12 cellular contexts compared by ENCODE assay signal in the genomic region with DNA sequence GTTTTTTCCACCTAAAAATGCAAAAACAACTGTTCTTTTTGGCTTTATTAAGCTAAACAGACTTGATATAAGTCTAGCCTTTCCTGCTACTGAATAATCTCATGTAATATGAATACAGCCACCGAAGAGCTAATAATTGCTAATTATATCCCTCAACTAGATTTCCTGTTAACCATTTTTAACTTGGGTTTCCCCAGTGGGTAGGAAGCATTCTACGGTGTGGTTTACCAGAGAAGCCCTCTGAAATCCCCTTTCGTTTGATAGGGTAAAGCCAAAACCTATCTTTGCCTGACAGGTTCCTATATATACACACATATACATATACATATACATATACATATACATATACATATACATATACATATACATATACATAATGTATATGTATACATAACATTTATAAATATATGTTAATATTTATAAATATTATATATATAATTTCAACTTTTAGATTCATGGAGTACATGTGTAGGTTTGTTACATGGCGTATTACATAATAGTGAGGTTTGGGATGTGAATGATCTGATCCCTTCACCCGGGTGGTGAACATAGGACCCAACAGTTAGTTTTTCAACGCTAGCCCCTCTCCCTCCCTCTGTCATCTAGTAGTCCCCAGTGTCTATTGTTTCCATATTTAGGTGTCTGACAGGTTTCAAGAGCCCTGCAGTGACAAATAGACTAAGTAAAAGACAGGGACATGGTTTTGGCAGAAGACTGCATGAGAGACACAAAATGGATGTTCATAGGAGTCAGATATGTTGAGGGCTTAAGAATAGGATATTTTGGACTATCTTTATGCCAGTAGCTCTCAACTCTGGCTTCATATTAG.
DNase-seq lines count a peak whose midpoint lies in the region; ATAC-seq lines count a peak whose summit lies in the region.
"Had no signal": no experiment of that assay in that cellular context is flagged by ENCODE, and none has a peak within 500 bp of the region (broad histone marks: within the 10 kb centered on the region; RNA-seq: fewer than 3 reads in every experiment).

No MANE protein-coding gene starts in this region.

- H3K4me1 Mint-ChIP-seq in activated CD4-positive, alpha-beta T cell treated with anti-CD3 and anti-CD28 coated beads for 36 hours, result peaks cover 35% of the 10 kb centered on the region
- H3K4me1 Mint-ChIP-seq in activated CD4-positive, alpha-beta T cell treated with anti-CD3 and anti-CD28 coated beads, Interleukin-2, amount 10 ng/mL, durations not matched to agents 7 days and 5 days, result peaks cover 35% of the 10 kb centered on the region
- H3K4me1 Mint-ChIP-seq in IgD-negative memory B cell, result peaks cover 17 to 41% (median 39%) of the 10 kb centered on the region in 3 donors
- peaks cover 36 to 46% of the 10 kb centered on the region in 2 donors for H3K4me1 Mint-ChIP-seq in stimulated activated naive B cell treated with anti-CD40 and anti-IgM and Interleukin-4, amounts not matched to agents 10 μg/mL and 1 μg/mL and 100 μg/mL, for 72 hours

- H3K36me3 Mint-ChIP-seq in activated CD4-positive, alpha-beta T cell treated with anti-CD3 and anti-CD28 coated beads for 36 hours (ENCODE audit: low read depth), result no peaks in the 10 kb centered on the region
- H3K36me3 Mint-ChIP-seq in activated CD4-positive, alpha-beta T cell treated with anti-CD3 and anti-CD28 coated beads, Interleukin-2, amount 10 ng/mL, durations not matched to agents 7 days and 5 days (ENCODE audit: low read depth), result peaks cover 2% of the 10 kb centered on the region
- H3K36me3 Mint-ChIP-seq in IgD-negative memory B cell, result no peaks in the 10 kb centered on the region
- peaks cover 7 to 10% of the 10 kb centered on the region in 2 donors for H3K36me3 Mint-ChIP-seq in stimulated activated naive B cell treated with anti-CD40 and anti-IgM and Interleukin-4, amounts not matched to agents 10 μg/mL and 1 μg/mL and 100 μg/mL, for 72 hours

- no peak for DNase-seq in activated CD4-positive, alpha-beta T cell treated with anti-CD3 and anti-CD28 coated beads for 36 hours
- no peak for DNase-seq in activated CD4-positive, alpha-beta T cell treated with anti-CD3 and anti-CD28 coated beads, Interleukin-2, amount 10 ng/mL, durations not matched to agents 7 days and 5 days
- peak; percentile 41 for DNase-seq in stimulated activated naive B cell treated with anti-CD40 and anti-IgM and Interleukin-4, amounts not matched to agents 10 μg/mL and 1 μg/mL and 100 μg/mL, for 72 hours
- DNase-seq in germinal center (ENCODE audit: low spot score) (no peak), left colon (no peak)
- DNase-seq: EL had no signal

- POLR2A ChIA-PET in activated CD4-positive, alpha-beta T cell treated with anti-CD3 and anti-CD28 coated beads for 36 hours (lab: Charles Lee), result interaction anchor here (0.6 kb wide), 1 partner anchor 14 kb away, joined by 3 read pairs; no protein-coding TSS in a partner anchor
- POLR2A ChIA-PET in activated CD4-positive, alpha-beta T cell treated with anti-CD3 and anti-CD28 coated beads, Interleukin-2, amount 10 ng/mL, durations not matched to agents 7 days and 5 days (lab: Charles Lee), result no interaction called here

- H3K4me3 Mint-ChIP-seq in activated CD4-positive, alpha-beta T cell treated with anti-CD3 and anti-CD28 coated beads for 36 hours, result no peak overlapping the region
- H3K4me3 Mint-ChIP-seq in activated CD4-positive, alpha-beta T cell treated with anti-CD3 and anti-CD28 coated beads, Interleukin-2, amount 10 ng/mL, durations not matched to agents 7 days and 5 days, result no peak overlapping the region
- H3K4me3 Mint-ChIP-seq in IgD-negative memory B cell, result peak overlapping the region; percentile 9 to 84 (median 56)
- peak overlapping the region; percentile 21 to 35 for H3K4me3 Mint-ChIP-seq in stimulated activated naive B cell treated with anti-CD40 and anti-IgM and Interleukin-4, amounts not matched to agents 10 μg/mL and 1 μg/mL and 100 μg/mL, for 72 hours

- H3K27me3 Mint-ChIP-seq in activated CD4-positive, alpha-beta T cell treated with anti-CD3 and anti-CD28 coated beads for 36 hours, result no peaks in the 10 kb centered on the region
- H3K27me3 Mint-ChIP-seq in activated CD4-positive, alpha-beta T cell treated with anti-CD3 and anti-CD28 coated beads, Interleukin-2, amount 10 ng/mL, durations not matched to agents 7 days and 5 days, result no peaks in the 10 kb centered on the region
- H3K27me3 Mint-ChIP-seq in IgD-negative memory B cell, result peaks cover 7% of the 10 kb centered on the region
- H3K27me3 Mint-ChIP-seq in stimulated activated naive B cell treated with anti-CD40 and anti-IgM and Interleukin-4, amounts not matched to agents 10 μg/mL and 1 μg/mL and 100 μg/mL, for 72 hours, result peaks cover 0 to 17% of the 10 kb centered on the region in 2 donors

- intact Hi-C loops in activated CD4-positive, alpha-beta T cell treated with anti-CD3 and anti-CD28 coated beads for 36 hours (cut with DNase I, micrococcal nuclease), result loop anchor here in 1 of 2 experiments (5.0 to 10.0 kb wide), 2 partner anchors 217 to 310 kb away; no protein-coding TSS in a partner anchor
- intact Hi-C loops in left colon (cut with DNase I, micrococcal nuclease), result no loop called here

- H3K9me3 Mint-ChIP-seq in activated CD4-positive, alpha-beta T cell treated with anti-CD3 and anti-CD28 coated beads for 36 hours (ENCODE audit: low read depth), result peaks cover 4% of the 10 kb centered on the region
- peaks cover 9% of the 10 kb centered on the region for H3K9me3 Mint-ChIP-seq in activated CD4-positive, alpha-beta T cell treated with anti-CD3 and anti-CD28 coated beads, Interleukin-2, amount 10 ng/mL, durations not matched to agents 7 days and 5 days
- H3K9me3 Mint-ChIP-seq in IgD-negative memory B cell, result peaks cover 0 to 1% (median 1%) of the 10 kb centered on the region in 3 donors
- H3K9me3 Mint-ChIP-seq in stimulated activated naive B cell treated with anti-CD40 and anti-IgM and Interleukin-4, amounts not matched to agents 10 μg/mL and 1 μg/mL and 100 μg/mL, for 72 hours, result peaks cover 4 to 14% of the 10 kb centered on the region in 2 donors

- CTCF ChIA-PET in activated CD4-positive, alpha-beta T cell treated with anti-CD3 and anti-CD28 coated beads for 36 hours (lab: Charles Lee), result no interaction called here
- CTCF ChIA-PET in activated CD4-positive, alpha-beta T cell treated with anti-CD3 and anti-CD28 coated beads, Interleukin-2, amount 10 ng/mL, durations not matched to agents 7 days and 5 days (lab: Charles Lee), result interaction anchor here (0.9 kb wide), 1 partner anchor 21 kb away, joined by 3 read pairs; no protein-coding TSS in a partner anchor

- peak; percentile 44 for ATAC-seq in activated CD4-positive, alpha-beta T cell treated with anti-CD3 and anti-CD28 coated beads for 36 hours
- peak; percentile 34 for ATAC-seq in HG02840 (IDR thresholded peaks at IDR 0.05; ENCODE audit: low FRiP score, unreplicated experiment)
- ATAC-seq in stimulated activated naive B cell treated with anti-CD40 and anti-IgM and Interleukin-4, amounts not matched to agents 10 μg/mL and 1 μg/mL and 100 μg/mL, for 72 hours (replicated peaks), result peak; percentile 73 to 78
- no peak for ATAC-seq in HG02981 (IDR thresholded peaks at IDR 0.05; ENCODE audit: unreplicated experiment)
- no peak for ATAC-seq in left colon
- ATAC-seq: A549, HCT116 had no signal

- H3K27ac Mint-ChIP-seq in activated CD4-positive, alpha-beta T cell treated with anti-CD3 and anti-CD28 coated beads for 36 hours, result peak overlapping the region; percentile 58
- H3K27ac Mint-ChIP-seq in activated CD4-positive, alpha-beta T cell treated with anti-CD3 and anti-CD28 coated beads, Interleukin-2, amount 10 ng/mL, durations not matched to agents 7 days and 5 days, result no peak overlapping the region
- H3K27ac Mint-ChIP-seq in IgD-negative memory B cell, result peak overlapping the region in 1 of 3 donors; percentile 52
- peak overlapping the region; percentile 95 for H3K27ac Mint-ChIP-seq in stimulated activated naive B cell treated with anti-CD40 and anti-IgM and Interleukin-4, amounts not matched to agents 10 μg/mL and 1 μg/mL and 100 μg/mL, for 72 hours
- H3K27ac Mint-ChIP-seq: activated T-helper 2 cell treated with anti-CD3 and anti-CD28 coated beads, Interferon-gamma antibody, Interleukin-2, Interleukin-4, amounts not matched to agents 10 μg/mL and 5 μg/mL and 100 μg/mL, durations not matched to agents 14 hours and 24 hours and 36 hours had no signal

Comparison
In these comparisons a context has a peak if more than half of its experiments do, and no peak if none do; other contexts are left out.
1. ATAC-seq: peak in activated CD4-positive, alpha-beta T cell treated with anti-CD3 and anti-CD28 coated beads for 36 hours (single experiment), HG02840 (single experiment) and stimulated activated naive B cell treated with anti-CD40 and anti-IgM and Interleukin-4, amounts not matched to agents 10 μg/mL and 1 μg/mL and 100 μg/mL, for 72 hours (2 of 2); none in HG02981 (single experiment) and left colon (single experiment).
2. H3K4me3 Mint-ChIP-seq: peak in IgD-negative memory B cell (4 of 4) and stimulated activated naive B cell treated with anti-CD40 and anti-IgM and Interleukin-4, amounts not matched to agents 10 μg/mL and 1 μg/mL and 100 μg/mL, for 72 hours (2 of 2); none in activated CD4-positive, alpha-beta T cell treated with anti-CD3 and anti-CD28 coated beads for 36 hours (single experiment) and activated CD4-positive, alpha-beta T cell treated with anti-CD3 and anti-CD28 coated beads, Interleukin-2, amount 10 ng/mL, durations not matched to agents 7 days and 5 days (single experiment).